11 cellular contexts compared by ENCODE assay signal in genomic region chr12:109875572-109876131, GRCh38. TPM values are rescaled to one million over a fixed set of nuclear protein-coding genes. Genes with fewer than 3 reads are reported as not detected.
DNase-seq lines count a peak whose midpoint lies in the region; ATAC-seq and TF ChIP-seq lines count a peak whose summit lies in the region.
"Had no signal": no experiment of that assay in that cellular context is flagged by ENCODE, and none has a peak within 500 bp of the region (broad histone marks: within the 10 kb centered on the region; RNA-seq: fewer than 3 reads in every experiment).

No MANE protein-coding gene starts in this region.

- peak overlapping the region; percentile 62 for H3K27ac ChIP-seq in 22Rv1
- H3K27ac ChIP-seq in OCI-LY3 (ENCODE audit: low read length): no peak overlapping the region
- H3K27ac ChIP-seq: adrenal gland, SJCRH30 had no signal

- in situ Hi-C loops in GM13977 (cut with MboI; ENCODE audit: low pct_unique_long_range_greater_than_20kb, low sequenced_read_pairs, unreplicated experiment): no loop called here

- peaks cover 28% of the 10 kb centered on the region for H3K4me1 ChIP-seq in OCI-LY3 (ENCODE audit: low read length)

- peaks cover 5% of the 10 kb centered on the region for H3K36me3 Mint-ChIP-seq in activated CD8-positive, alpha-beta memory T cell treated with anti-CD3 and anti-CD28 coated beads, Interleukin-2, amount 10 ng/mL, durations not matched to agents 7 days and 5 days
- no peaks in the 10 kb centered on the region for H3K36me3 Mint-ChIP-seq in T-helper 2 cell treated with Interferon-gamma antibody and Interleukin-4, amounts not matched to agents 5 μg/mL and 100 μg/mL, for 36 hours (ENCODE audit: low read depth)

- no peaks in the 10 kb centered on the region for H3K9me3 ChIP-seq in OCI-LY3 (ENCODE audit: insufficient read depth, low read length)
- H3K9me3 ChIP-seq: adrenal gland, SJCRH30 had no signal

- no peaks in the 10 kb centered on the region for H3K36me3 ChIP-seq in OCI-LY3 (replicated peaks; ENCODE audit: low read depth, low read length)
- H3K36me3 ChIP-seq: adrenal gland, SJCRH30 had no signal

- no peak for ATAC-seq in GM19395 (IDR thresholded peaks at IDR 0.05; ENCODE audit: unreplicated experiment)
- ATAC-seq in activated CD8-positive, alpha-beta memory T cell treated with anti-CD3 and anti-CD28 coated beads, Interleukin-2, amount 10 ng/mL, durations not matched to agents 7 days and 5 days: no peak

- no peaks in the 10 kb centered on the region for H3K27me3 Mint-ChIP-seq in activated CD8-positive, alpha-beta memory T cell treated with anti-CD3 and anti-CD28 coated beads, Interleukin-2, amount 10 ng/mL, durations not matched to agents 7 days and 5 days
- H3K27me3 Mint-ChIP-seq in T-helper 2 cell treated with Interferon-gamma antibody and Interleukin-4, amounts not matched to agents 5 μg/mL and 100 μg/mL, for 36 hours (ENCODE audit: low read depth): no peaks in the 10 kb centered on the region

- H3K27me3 ChIP-seq in OCI-LY3 (ENCODE audit: low read depth, low read length): peaks cover 5% of the 10 kb centered on the region; the same call in 1 of the 2 replicates
- H3K27me3 ChIP-seq: adrenal gland, SJCRH30 had no signal

- H3K4me1 Mint-ChIP-seq in activated CD8-positive, alpha-beta memory T cell treated with anti-CD3 and anti-CD28 coated beads, Interleukin-2, amount 10 ng/mL, durations not matched to agents 7 days and 5 days: peaks cover 43% of the 10 kb centered on the region
- peaks cover 25% of the 10 kb centered on the region for H3K4me1 Mint-ChIP-seq in T-helper 2 cell treated with Interferon-gamma antibody and Interleukin-4, amounts not matched to agents 5 μg/mL and 100 μg/mL, for 36 hours (ENCODE audit: low read depth)

- no peak overlapping the region for H2AFZ ChIP-seq in OCI-LY3 (ENCODE audit: low read depth, low read length)

- TF ChIP-seq CTCF in 22Rv1 (IDR thresholded peaks at IDR 0.05) (no peak), GM13977 (IDR thresholded peaks at IDR 0.05; ENCODE audit: extremely low read depth, insufficient read depth, missing control alignments) (no peak), OCI-LY3 (IDR thresholded peaks at IDR 0.05; ENCODE audit: low read depth, low read length) (no peak)

- no peaks in the 10 kb centered on the region for H3K79me2 ChIP-seq in OCI-LY3 (ENCODE audit: low read length)

- H3K4me3 ChIP-seq in OCI-LY3 (ENCODE audit: low read length): no peak overlapping the region
- H3K4me3 ChIP-seq: adrenal gland, SJCRH30 had no signal

- H3K4me3 Mint-ChIP-seq in activated CD8-positive, alpha-beta memory T cell treated with anti-CD3 and anti-CD28 coated beads, Interleukin-2, amount 10 ng/mL, durations not matched to agents 7 days and 5 days: no peak overlapping the region
- no peak overlapping the region for H3K4me3 Mint-ChIP-seq in T-helper 2 cell treated with Interferon-gamma antibody and Interleukin-4, amounts not matched to agents 5 μg/mL and 100 μg/mL, for 36 hours

- CTCF ChIA-PET in activated CD8-positive, alpha-beta memory T cell treated with anti-CD3 and anti-CD28 coated beads, Interleukin-2, amount 10 ng/mL, durations not matched to agents 7 days and 5 days (lab: Charles Lee): interaction anchor here (0.6 to 4.4 kb wide), 6 partner anchors 16 to 432 kb away, joined by 3 to 29 read pairs (median 8); no protein-coding TSS in a partner anchor

- H4K20me1 ChIP-seq in OCI-LY3 (ENCODE audit: insufficient read depth, low read length): no peaks in the 10 kb centered on the region

- H3K9ac ChIP-seq in OCI-LY3 (ENCODE audit: low read length): no peak overlapping the region

- peak overlapping the region; percentile 11 for H3K4me2 ChIP-seq in OCI-LY3 (ENCODE audit: low read length)

- peak; percentile 61 for DNase-seq in GM13977 (ENCODE audit: low spot score)
- DNase-seq in kidney tubule cell (ENCODE audit: low spot score): peak; percentile 77
- no peak for DNase-seq in HK-2 (ENCODE audit: unreplicated experiment)
- DNase-seq in activated CD8-positive, alpha-beta memory T cell treated with anti-CD3 and anti-CD28 coated beads, Interleukin-2, amount 10 ng/mL, durations not matched to agents 7 days and 5 days: no peak
- no peak for DNase-seq in T-helper 2 cell treated with Interferon-gamma antibody and Interleukin-4, amounts not matched to agents 5 μg/mL and 100 μg/mL, for 36 hours (ENCODE audit: low spot score)
- DNase-seq: islet precursor cell had no signal

- H3K9me3 Mint-ChIP-seq in activated CD8-positive, alpha-beta memory T cell treated with anti-CD3 and anti-CD28 coated beads, Interleukin-2, amount 10 ng/mL, durations not matched to agents 7 days and 5 days (ENCODE audit: low read depth): no peaks in the 10 kb centered on the region
- H3K9me3 Mint-ChIP-seq in T-helper 2 cell treated with Interferon-gamma antibody and Interleukin-4, amounts not matched to agents 5 μg/mL and 100 μg/mL, for 36 hours: no peaks in the 10 kb centered on the region

- H3K27ac Mint-ChIP-seq in activated CD8-positive, alpha-beta memory T cell treated with anti-CD3 and anti-CD28 coated beads, Interleukin-2, amount 10 ng/mL, durations not matched to agents 7 days and 5 days: no peak overlapping the region
- no peak overlapping the region for H3K27ac Mint-ChIP-seq in T-helper 2 cell treated with Interferon-gamma antibody and Interleukin-4, amounts not matched to agents 5 μg/mL and 100 μg/mL, for 36 hours

RNA-seq across cellular contexts. Expression of gene GLTP, which starts 4.7 kb away (rescaled TPM):
- 10 to 100 TPM; 16.3 to 19.2 TPM for total RNA-seq in activated CD8-positive, alpha-beta memory T cell treated with anti-CD3 and anti-CD28 coated beads, Interleukin-2, amount 10 ng/mL, durations not matched to agents 7 days and 5 days

RNA-seq across cellular contexts. Expression of gene TCHP, which starts 24.4 kb away (rescaled TPM):
- total RNA-seq in activated CD8-positive, alpha-beta memory T cell treated with anti-CD3 and anti-CD28 coated beads, Interleukin-2, amount 10 ng/mL, durations not matched to agents 7 days and 5 days: 10 to 100 TPM; 38.4 to 40.1 TPM

RNA-seq across cellular contexts. Expression of gene TRPV4, which starts 42.5 kb away (rescaled TPM):
- total RNA-seq in activated CD8-positive, alpha-beta memory T cell treated with anti-CD3 and anti-CD28 coated beads, Interleukin-2, amount 10 ng/mL, durations not matched to agents 7 days and 5 days: not detected

Comparison
In these comparisons a context has a peak if more than half of its experiments do, and no peak if none do; other contexts are left out.
1. DNase-seq: peak in GM13977 (single experiment) and kidney tubule cell (single experiment); none in HK-2 (single experiment), activated CD8-positive, alpha-beta memory T cell treated with anti-CD3 and anti-CD28 coated beads, Interleukin-2, amount 10 ng/mL, durations not matched to agents 7 days and 5 days (single experiment) and T-helper 2 cell treated with Interferon-gamma antibody and Interleukin-4, amounts not matched to agents 5 μg/mL and 100 μg/mL, for 36 hours (single experiment).